1 cellular context compared by ENCODE assay signal in genomic region chr20:3908667-3909066, GRCh38.
A peak's percentile ranks its signal among the peaks of the same experiment; 100 is the strongest.
TF ChIP-seq lines count a peak whose summit lies in the region.

No MANE protein-coding gene starts in this region.

TF ChIP-seq in HepG2, 621 proteins besides CTCF, POLR2A, EP300 and RAD21:
- TF ChIP-seq RBM22 (optimal IDR thresholded peaks at IDR 0.05; ENCODE audit: low read length) (peak; percentile 84), TMF1 (CRISPR knock-in tag; IDR thresholded peaks at IDR 0.05; ENCODE audit: low read depth) (no peak), FUBP1 (CRISPR knock-in tag; IDR thresholded peaks at IDR 0.05; ENCODE audit: borderline replicate concordance) (no peak), JDP2 (CRISPR knock-in tag; IDR thresholded peaks at IDR 0.05; ENCODE audit: borderline replicate concordance) (no peak), CEBPZ (IDR thresholded peaks at IDR 0.05; ENCODE audit: low read length) (no peak), ZNF280B (CRISPR knock-in tag; IDR thresholded peaks at IDR 0.05; ENCODE audit: borderline replicate concordance) (no peak), PPARG (CRISPR knock-in tag; conservative IDR thresholded peaks at IDR 0.05) (no peak), KMT2B (CRISPR knock-in tag; IDR thresholded peaks at IDR 0.05) (no peak), ZNF281 (CRISPR knock-in tag; IDR thresholded peaks at IDR 0.05; ENCODE audit: borderline replicate concordance) (no peak), ATF4 (CRISPR knock-in tag; IDR thresholded peaks at IDR 0.05) (0 out of 4 replicates have a peak, but pooled peaks of 1 of the 2 experiments have one; percentile 11), NPAS2 (CRISPR knock-in tag; IDR thresholded peaks at IDR 0.05; ENCODE audit: borderline replicate concordance) (no peak), FOSL2 (CRISPR knock-in tag; IDR thresholded peaks at IDR 0.05) (no peak)
TF ChIP-seq in HepG2: peak in this region for 2.
